Comparison of ENCODE assay signal across 9 cellular contexts in genomic region chr1:201648911-201649775, GRCh38.
DNase-seq lines count a peak whose midpoint lies in the region; ATAC-seq and TF ChIP-seq lines count a peak whose summit lies in the region.
"Had no signal": no experiment of that assay in that cellular context is flagged by ENCODE, and none has a peak within 500 bp of the region (broad histone marks: within the 10 kb centered on the region; RNA-seq: fewer than 3 reads in every experiment).

No MANE protein-coding gene starts in this region.

- H3K9me3 Mint-ChIP-seq in activated T-helper 2 cell treated with anti-CD3 and anti-CD28 coated beads, Interferon-gamma antibody, Interleukin-2, Interleukin-4, amounts not matched to agents 10 μg/mL and 5 μg/mL and 100 μg/mL, durations not matched to agents 14 hours and 24 hours and 36 hours = no peaks in the 10 kb centered on the region

- H3K36me3 Mint-ChIP-seq in activated T-helper 2 cell treated with anti-CD3 and anti-CD28 coated beads, Interferon-gamma antibody, Interleukin-2, Interleukin-4, amounts not matched to agents 10 μg/mL and 5 μg/mL and 100 μg/mL, durations not matched to agents 14 hours and 24 hours and 36 hours (ENCODE audit: low read depth) = no peaks in the 10 kb centered on the region

- H3K27me3 ChIP-seq in Panc1 (ENCODE audit: control insufficient read depth, insufficient read depth, low read length) = peaks cover 2% of the 10 kb centered on the region
- H3K27me3 ChIP-seq in gastrocnemius medialis = peaks cover 12 to 25% (median 21%) of the 10 kb centered on the region in 3 donors

- peak; percentile 46 for ATAC-seq in Panc1
- no peak for ATAC-seq in gastrocnemius medialis
- ATAC-seq in GM21529 (IDR thresholded peaks at IDR 0.05; ENCODE audit: unreplicated experiment) = no peak

- H3K9me3 ChIP-seq in Panc1 (ENCODE audit: control insufficient read depth, insufficient read depth, low read depth, low read length) (no peaks in the 10 kb centered on the region), gastrocnemius medialis (no peaks in the 10 kb centered on the region)

- peak; percentile 80 for DNase-seq in ELF-1 (ENCODE audit: low read depth, low spot score)
- DNase-seq in Panc1 (ENCODE audit: low read depth, low spot score) = no peak
- peak; percentile 17 for DNase-seq in foreskin melanocyte
- DNase-seq in gastrocnemius medialis = no peak
- no peak for DNase-seq in kidney glomerular epithelial cell (lab: John Stamatoyannopoulos, UW)
- DNase-seq in activated T-helper 2 cell treated with anti-CD3 and anti-CD28 coated beads, Interferon-gamma antibody, Interleukin-2, Interleukin-4, amounts not matched to agents 10 μg/mL and 5 μg/mL and 100 μg/mL, durations not matched to agents 14 hours and 24 hours and 36 hours (ENCODE audit: low spot score) = no peak
- DNase-seq in T-helper 2 cell = no peak

- TF ChIP-seq CTCF in Panc1 (IDR thresholded peaks at IDR 0.05) (no peak), gastrocnemius medialis (IDR thresholded peaks at IDR 0.05 in 4 of 5, conservative IDR thresholded peaks at IDR 0.05 in 1 of 5) (no peak)

- intact Hi-C loops in Panc1 (cut with micrococcal nuclease; ENCODE audit: unreplicated experiment) = no loop called here
- intact Hi-C loops in gastrocnemius medialis (cut with DNase I; ENCODE audit: low total_unique reads) = loop anchor here (5.0 kb wide), 1 partner anchor 48 kb away; no protein-coding TSS in a partner anchor
- intact Hi-C loops in activated T-helper 2 cell treated with anti-CD3 and anti-CD28 coated beads, Interferon-gamma antibody, Interleukin-2, Interleukin-4, amounts not matched to agents 10 μg/mL and 5 μg/mL and 100 μg/mL, durations not matched to agents 14 hours and 24 hours and 36 hours (cut with micrococcal nuclease) = no loop called here

- POLR2A ChIA-PET in Panc1 (lab: Charles Lee) = no interaction called here

- H3K27me3 Mint-ChIP-seq in activated T-helper 2 cell treated with anti-CD3 and anti-CD28 coated beads, Interferon-gamma antibody, Interleukin-2, Interleukin-4, amounts not matched to agents 10 μg/mL and 5 μg/mL and 100 μg/mL, durations not matched to agents 14 hours and 24 hours and 36 hours (ENCODE audit: low read depth) = peaks cover 43% of the 10 kb centered on the region

- no peak overlapping the region for H3K27ac ChIP-seq in Panc1 (ENCODE audit: low read length)
- peak overlapping the region; percentile 51 to 63 (median 58) for H3K27ac ChIP-seq in gastrocnemius medialis

- in situ Hi-C loops in Panc1 (cut with HindIII; ENCODE audit: low pct_unique_long_range_greater_than_20kb, low sequenced_read_pairs) = no loop called here
- in situ Hi-C loops in gastrocnemius medialis (cut with MboI; ENCODE audit: low sequenced_read_pairs in 4 of 4) = no loop called here

- H3K27ac Mint-ChIP-seq in activated T-helper 2 cell treated with anti-CD3 and anti-CD28 coated beads, Interferon-gamma antibody, Interleukin-2, Interleukin-4, amounts not matched to agents 10 μg/mL and 5 μg/mL and 100 μg/mL, durations not matched to agents 14 hours and 24 hours and 36 hours = no peak overlapping the region
- H3K27ac Mint-ChIP-seq: activated naive CD8-positive, alpha-beta T cell had no signal

- peak overlapping the region; percentile 52 to 66 for H3K4me3 ChIP-seq in Panc1 (ENCODE audit: low read depth in 2 of 2, low read length in 2 of 2)
- H3K4me3 ChIP-seq in gastrocnemius medialis = peak overlapping the region; percentile 48 to 62 (median 58)

- TF ChIP-seq POLR2A in gastrocnemius medialis (IDR thresholded peaks at IDR 0.05) = no peak

- CTCF ChIA-PET in Panc1 (lab: Charles Lee) = interaction anchor here (0.7 kb wide), 1 partner anchor 86 kb away, joined by 6 read pairs; no protein-coding TSS in a partner anchor

- H3K36me3 ChIP-seq in Panc1 (ENCODE audit: control insufficient read depth, insufficient read depth, low read length) (no peaks in the 10 kb centered on the region), gastrocnemius medialis (no peaks in the 10 kb centered on the region)

- BruUV-seq in Panc1 (replicated peaks; lab: Mats Ljungman, UMichigan) = no TSS peak

- H3K4me1 Mint-ChIP-seq in activated T-helper 2 cell treated with anti-CD3 and anti-CD28 coated beads, Interferon-gamma antibody, Interleukin-2, Interleukin-4, amounts not matched to agents 10 μg/mL and 5 μg/mL and 100 μg/mL, durations not matched to agents 14 hours and 24 hours and 36 hours (ENCODE audit: low read depth) = no peaks in the 10 kb centered on the region

- no peak overlapping the region for H3K4me3 Mint-ChIP-seq in activated T-helper 2 cell treated with anti-CD3 and anti-CD28 coated beads, Interferon-gamma antibody, Interleukin-2, Interleukin-4, amounts not matched to agents 10 μg/mL and 5 μg/mL and 100 μg/mL, durations not matched to agents 14 hours and 24 hours and 36 hours (ENCODE audit: low read depth)
- H3K4me3 Mint-ChIP-seq: activated naive CD8-positive, alpha-beta T cell had no signal

- H3K4me1 ChIP-seq in Panc1 (ENCODE audit: control insufficient read depth, insufficient read depth, low read length) (peaks cover 6% of the 10 kb centered on the region; the same call in 1 of the 2 replicates), gastrocnemius medialis (peaks cover 20 to 30% of the 10 kb centered on the region in 2 donors)

Comparison
In these comparisons a context has a peak if more than half of its experiments do, and no peak if none do; other contexts are left out.
1. DNase-seq: peak in ELF-1 (single experiment) and foreskin melanocyte (single experiment); none in Panc1 (single experiment), gastrocnemius medialis (0 of 2), kidney glomerular epithelial cell (single experiment), activated T-helper 2 cell treated with anti-CD3 and anti-CD28 coated beads, Interferon-gamma antibody, Interleukin-2, Interleukin-4, amounts not matched to agents 10 μg/mL and 5 μg/mL and 100 μg/mL, durations not matched to agents 14 hours and 24 hours and 36 hours (single experiment) and T-helper 2 cell (0 of 5).